In genomic region chr6:104711371-104711770, GRCh38 we compare ENCODE assay signal across 11 cellular contexts.
DNase-seq lines count a peak whose midpoint lies in the region; ATAC-seq and TF ChIP-seq lines count a peak whose summit lies in the region.
"Had no signal": no experiment of that assay in that cellular context is flagged by ENCODE, and none has a peak within 500 bp of the region (broad histone marks: within the 10 kb centered on the region; RNA-seq: fewer than 3 reads in every experiment).

No MANE protein-coding gene starts in this region.

- DNase-seq in NCI-H526 (lab: John Stamatoyannopoulos, UW) (peak; percentile 6 to 7), NCI-H526 treated with DMSO at 0.1 percent for 48 hours (lab: John Stamatoyannopoulos, UW) (no peak), PC-3 (peak; percentile 80), fibroblast of mammary gland (ENCODE audit: low read depth) (peak; percentile 67), upper lobe of right lung (no peak), CD14-positive monocyte (ENCODE audit: low spot score) (no peak)
- no peak for DNase-seq in activated CD4-positive, alpha-beta memory T cell treated with anti-CD3 and anti-CD28 coated beads, Interleukin-2, amount 10 ng/mL, durations not matched to agents 7 days and 5 days
- DNase-seq: ACHN, naive B cell, NCI-H2171 had no signal

- H3K9me2 ChIP-seq in PC-3 (replicated peaks; ENCODE audit: low read length), result no peaks in the 10 kb centered on the region

- no peaks in the 10 kb centered on the region for H3K9me3 Mint-ChIP-seq in stimulated activated memory B cell treated with anti-CD40 and anti-IgM and Interleukin-4, amounts not matched to agents 10 μg/mL and 1 μg/mL and 100 μg/mL, for 72 hours
- peaks cover 10% of the 10 kb centered on the region for H3K9me3 Mint-ChIP-seq in activated CD4-positive, alpha-beta memory T cell treated with anti-CD3 and anti-CD28 coated beads, Interleukin-2, amount 10 ng/mL, durations not matched to agents 7 days and 5 days
- H3K9me3 Mint-ChIP-seq in CD14-positive monocyte, result peaks cover 0 to 4% (median 3%) of the 10 kb centered on the region in 7 donors

- no peak overlapping the region for H3K27ac Mint-ChIP-seq in stimulated activated memory B cell treated with anti-CD40 and anti-IgM and Interleukin-4, amounts not matched to agents 10 μg/mL and 1 μg/mL and 100 μg/mL, for 72 hours
- H3K27ac Mint-ChIP-seq in activated CD4-positive, alpha-beta memory T cell treated with anti-CD3 and anti-CD28 coated beads, Interleukin-2, amount 10 ng/mL, durations not matched to agents 7 days and 5 days, result no peak overlapping the region
- H3K27ac Mint-ChIP-seq in CD14-positive monocyte, result no peak overlapping the region

- H3K4me3 Mint-ChIP-seq in stimulated activated memory B cell treated with anti-CD40 and anti-IgM and Interleukin-4, amounts not matched to agents 10 μg/mL and 1 μg/mL and 100 μg/mL, for 72 hours, result no peak overlapping the region
- H3K4me3 Mint-ChIP-seq in activated CD4-positive, alpha-beta memory T cell treated with anti-CD3 and anti-CD28 coated beads, Interleukin-2, amount 10 ng/mL, durations not matched to agents 7 days and 5 days, result no peak overlapping the region
- H3K4me3 Mint-ChIP-seq in CD14-positive monocyte, result no peak overlapping the region
- H3K4me3 Mint-ChIP-seq: naive B cell had no signal

- H3K36me3 ChIP-seq in PC-3 (ENCODE audit: low read depth, low read length) (no peaks in the 10 kb centered on the region), upper lobe of right lung (no peaks in the 10 kb centered on the region)

- H3K79me2 ChIP-seq in PC-3 (ENCODE audit: low read length), result no peaks in the 10 kb centered on the region

- H3K9me3 ChIP-seq in PC-3 (ENCODE audit: low read length), result no peaks in the 10 kb centered on the region
- H3K9me3 ChIP-seq in upper lobe of right lung, result no peaks in the 10 kb centered on the region

- H3K4me1 Mint-ChIP-seq in stimulated activated memory B cell treated with anti-CD40 and anti-IgM and Interleukin-4, amounts not matched to agents 10 μg/mL and 1 μg/mL and 100 μg/mL, for 72 hours, result no peaks in the 10 kb centered on the region
- H3K4me1 Mint-ChIP-seq in activated CD4-positive, alpha-beta memory T cell treated with anti-CD3 and anti-CD28 coated beads, Interleukin-2, amount 10 ng/mL, durations not matched to agents 7 days and 5 days, result peaks cover 2% of the 10 kb centered on the region
- peaks cover 18% of the 10 kb centered on the region for H3K4me1 Mint-ChIP-seq in CD14-positive monocyte
- H3K4me1 Mint-ChIP-seq: naive B cell had no signal

- intact Hi-C loops in PC-3 (cut with micrococcal nuclease), result no loop called here
- intact Hi-C loops in upper lobe of right lung (cut with DNase I), result no loop called here
- intact Hi-C loops in CD14-positive monocyte (cut with micrococcal nuclease), result no loop called here

- POLR2A ChIA-PET in PC-3 (lab: Charles Lee; ENCODE audit: unreplicated experiment), result no interaction called here
- POLR2A ChIA-PET in activated CD4-positive, alpha-beta memory T cell treated with anti-CD3 and anti-CD28 coated beads, Interleukin-2, amount 10 ng/mL, durations not matched to agents 7 days and 5 days (lab: Charles Lee), result no interaction called here

- H3K27me3 Mint-ChIP-seq in stimulated activated memory B cell treated with anti-CD40 and anti-IgM and Interleukin-4, amounts not matched to agents 10 μg/mL and 1 μg/mL and 100 μg/mL, for 72 hours, result no peaks in the 10 kb centered on the region
- H3K27me3 Mint-ChIP-seq in activated CD4-positive, alpha-beta memory T cell treated with anti-CD3 and anti-CD28 coated beads, Interleukin-2, amount 10 ng/mL, durations not matched to agents 7 days and 5 days, result no peaks in the 10 kb centered on the region
- H3K27me3 Mint-ChIP-seq in CD14-positive monocyte (ENCODE audit: low read depth in 3 of 3), result no peaks in the 10 kb centered on the region
- H3K27me3 Mint-ChIP-seq: naive B cell had no signal

- no peaks in the 10 kb centered on the region for H3F3A ChIP-seq in PC-3 (ENCODE audit: low read length, unreplicated experiment)

- no peaks in the 10 kb centered on the region for H3K36me3 Mint-ChIP-seq in stimulated activated memory B cell treated with anti-CD40 and anti-IgM and Interleukin-4, amounts not matched to agents 10 μg/mL and 1 μg/mL and 100 μg/mL, for 72 hours
- H3K36me3 Mint-ChIP-seq in activated CD4-positive, alpha-beta memory T cell treated with anti-CD3 and anti-CD28 coated beads, Interleukin-2, amount 10 ng/mL, durations not matched to agents 7 days and 5 days (ENCODE audit: low read depth), result peaks cover 3% of the 10 kb centered on the region
- no peaks in the 10 kb centered on the region for H3K36me3 Mint-ChIP-seq in CD14-positive monocyte
- H3K36me3 Mint-ChIP-seq: naive B cell had no signal

- peak; percentile 94 for ATAC-seq in PC-3
- peak; percentile 93 for ATAC-seq in upper lobe of right lung
- no peak for ATAC-seq in stimulated activated memory B cell treated with anti-CD40 and anti-IgM and Interleukin-4, amounts not matched to agents 10 μg/mL and 1 μg/mL and 100 μg/mL, for 72 hours

- H3K27me3 ChIP-seq in PC-3 (ENCODE audit: low read length), result no peaks in the 10 kb centered on the region
- no peaks in the 10 kb centered on the region for H3K27me3 ChIP-seq in upper lobe of right lung

- peaks cover 23% of the 10 kb centered on the region for H3K4me1 ChIP-seq in PC-3 (ENCODE audit: insufficient read depth, low read length)
- no peaks in the 10 kb centered on the region for H3K4me1 ChIP-seq in upper lobe of right lung

- H2AFZ ChIP-seq in PC-3 (ENCODE audit: low read length), result no peak overlapping the region

- H4K20me1 ChIP-seq in PC-3 (ENCODE audit: low read length), result no peaks in the 10 kb centered on the region

- no peak overlapping the region; the same call in 1 of the 2 replicates for H3K9ac ChIP-seq in PC-3 (ENCODE audit: low read length)

- H3K4me3 ChIP-seq in PC-3 (ENCODE audit: low read length) (no peak overlapping the region), fibroblast of mammary gland (ENCODE audit: control insufficient read depth, low read depth, low read length) (no peak overlapping the region), upper lobe of right lung (no peak overlapping the region)

- H3K4me2 ChIP-seq in PC-3 (ENCODE audit: low read length), result peak overlapping the region; percentile 32

- TF ChIP-seq CTCF in PC-3 (conservative IDR thresholded peaks at IDR 0.05; ENCODE audit: low read depth, low read length), result no peak
- TF ChIP-seq CTCF in fibroblast of mammary gland (conservative IDR thresholded peaks at IDR 0.05; ENCODE audit: control insufficient read depth, insufficient read depth, low read depth, low read length), result no peak
- no peak for TF ChIP-seq CTCF in upper lobe of right lung (IDR thresholded peaks at IDR 0.05)
- no peak for TF ChIP-seq CTCF in CD14-positive monocyte (IDR thresholded peaks at IDR 0.05)

- H3K27ac ChIP-seq in PC-3 (ENCODE audit: low read length), result peak overlapping the region; percentile 71
- no peak overlapping the region for H3K27ac ChIP-seq in upper lobe of right lung

- CTCF ChIA-PET in PC-3 (lab: Charles Lee), result no interaction called here
- CTCF ChIA-PET in activated CD4-positive, alpha-beta memory T cell treated with anti-CD3 and anti-CD28 coated beads, Interleukin-2, amount 10 ng/mL, durations not matched to agents 7 days and 5 days (lab: Charles Lee), result no interaction called here

- no TSS peak for BruUV-seq in PC-3 (replicated peaks; lab: Mats Ljungman, UMichigan)

Comparison
In these comparisons a context has a peak if more than half of its experiments do, and no peak if none do; other contexts are left out.
1. DNase-seq: peak in NCI-H526 (2 of 2), PC-3 (single experiment) and fibroblast of mammary gland (single experiment); none in NCI-H526 treated with DMSO at 0.1 percent for 48 hours (single experiment), upper lobe of right lung (single experiment), activated CD4-positive, alpha-beta memory T cell treated with anti-CD3 and anti-CD28 coated beads, Interleukin-2, amount 10 ng/mL, durations not matched to agents 7 days and 5 days (single experiment) and CD14-positive monocyte (single experiment).